ENCODE assay signal across 1 cellular context in genomic region chr15:49155110-49155833, GRCh38.
TF ChIP-seq lines count a peak whose summit lies in the region.

Gene COPS2, minus strand, starts transcription at chr15:49155599. Its CDS starts 21 bp downstream, at chr15:49155578.

TF ChIP-seq in K562, 482 proteins besides CTCF, POLR2A, EP300 and RAD21 (continued from another document and continues in another):
- TF ChIP-seq HINFP (tag; conservative IDR thresholded peaks at IDR 0.05; ENCODE audit: low read depth) (no peak), KLF16 (IDR thresholded peaks at IDR 0.05) (no peak), E2F6 (IDR thresholded peaks at IDR 0.05; ENCODE audit: borderline replicate concordance in 1 of 2, extremely low read depth in 1 of 2, insufficient read depth in 1 of 2, insufficient read length in 1 of 2, low read depth in 1 of 2, low read length in 1 of 2, poor library complexity in 1 of 2, severe bottlenecking in 1 of 2) (no peak), RBFOX2 (IDR thresholded peaks at IDR 0.05; ENCODE audit: low read depth, low read length) (peak; percentile 84), HMG20A (CRISPR knock-in tag; conservative IDR thresholded peaks at IDR 0.05) (no peak), KDM5B (IDR thresholded peaks at IDR 0.05; ENCODE audit: insufficient replicate concordance, low read depth, low read length) (peak; percentile 40), RBM22 (IDR thresholded peaks at IDR 0.05; ENCODE audit: low read depth, low read length, poor library complexity, severe bottlenecking) (no peak), NEUROD1 (IDR thresholded peaks at IDR 0.05; ENCODE audit: borderline replicate concordance, low read depth, low read length, partially characterized antibody) (peak; percentile 92), HDAC6 (IDR thresholded peaks at IDR 0.05; ENCODE audit: low read depth, low read length) (no peak), ZBTB7A (IDR thresholded peaks at IDR 0.05; ENCODE audit: borderline replicate concordance, control insufficient read depth, low read depth, low read length) (no peak), ZBED1 (IDR thresholded peaks at IDR 0.05) (no peak; the same call in 1 of the 2 replicates), MCM5 (IDR thresholded peaks at IDR 0.05; ENCODE audit: low read depth) (no peak), NONO (IDR thresholded peaks at IDR 0.05; ENCODE audit: low read depth in 2 of 2, low read length in 1 of 2) (peak in 1 of 2 experiments; percentile 40; a peak in 1 of 4 replicates), ADNP (tag; IDR thresholded peaks at IDR 0.05) (no peak), ZNF212 (CRISPR knock-in tag; IDR thresholded peaks at IDR 0.05) (no peak), CAMTA2 (CRISPR knock-in tag; conservative IDR thresholded peaks at IDR 0.05) (no peak), SUPT5H (IDR thresholded peaks at IDR 0.05) (peak; percentile 87), YBX1 (IDR thresholded peaks at IDR 0.05) (no peak), PHB (CRISPR knock-in tag; IDR thresholded peaks at IDR 0.05) (no peak), KLF1 (tag; IDR thresholded peaks at IDR 0.05) (no peak), ATF7 (IDR thresholded peaks at IDR 0.05) (peak; percentile 89), ZSCAN29 (IDR thresholded peaks at IDR 0.05) (no peak), ZNF280B (CRISPR knock-in tag; IDR thresholded peaks at IDR 0.05) (no peak), ATF1 (CRISPR knock-in tag; IDR thresholded peaks at IDR 0.05) (no peak), ATF1 (tag; IDR thresholded peaks at IDR 0.05) (peak; percentile 86), CREBBP (IDR thresholded peaks at IDR 0.05; ENCODE audit: low read depth, low read length) (no peak), RUNX1 (IDR thresholded peaks at IDR 0.05; ENCODE audit: low read depth) (no peak), EGR1 (conservative IDR thresholded peaks at IDR 0.05) (0 out of 2 replicates have a peak, but pooled peaks have one; percentile 18), RBM17 (IDR thresholded peaks at IDR 0.05; ENCODE audit: borderline replicate concordance, low read depth, low read length) (no peak), ETS2 (tag; IDR thresholded peaks at IDR 0.05; ENCODE audit: borderline replicate concordance, poor library complexity, severe bottlenecking) (no peak), IRF2 (CRISPR knock-in tag; IDR thresholded peaks at IDR 0.05) (no peak), ZKSCAN1 (IDR thresholded peaks at IDR 0.05; ENCODE audit: low read depth, low read length) (peak; percentile 76), ZNF511 (CRISPR knock-in tag; IDR thresholded peaks at IDR 0.05) (no peak), PHB2 (IDR thresholded peaks at IDR 0.05; ENCODE audit: low read depth) (no peak), ZBTB8A (IDR thresholded peaks at IDR 0.05; ENCODE audit: partially characterized antibody) (no peak), NRF1 (conservative IDR thresholded peaks at IDR 0.05 in 1 of 2, IDR thresholded peaks at IDR 0.05 in 1 of 2) (peak; percentile 31 to 52; a peak in 1 of 4 replicates), BCOR (IDR thresholded peaks at IDR 0.05) (no peak; the same call in 1 of the 2 replicates), ZNF311 (CRISPR knock-in tag; IDR thresholded peaks at IDR 0.05) (no peak), ZNF41 (CRISPR knock-in tag; conservative IDR thresholded peaks at IDR 0.05) (no peak), ZNF445 (CRISPR knock-in tag; IDR thresholded peaks at IDR 0.05; ENCODE audit: low read depth) (no peak), ZNF232 (CRISPR knock-in tag; IDR thresholded peaks at IDR 0.05) (0 out of 2 replicates have a peak, but pooled peaks have one; percentile 21), CBX1 (IDR thresholded peaks at IDR 0.05; ENCODE audit: low read depth) (no peak), TCF3 (CRISPR knock-in tag; IDR thresholded peaks at IDR 0.05) (no peak), MTA1 (IDR thresholded peaks at IDR 0.05; ENCODE audit: borderline replicate concordance) (no peak), SMARCA5 (IDR thresholded peaks at IDR 0.05) (0 out of 2 replicates have a peak, but pooled peaks have one; percentile 20), MAFF (IDR thresholded peaks at IDR 0.05; ENCODE audit: low read length) (0 out of 2 replicates have a peak, but pooled peaks have one; percentile 26), ZNF584 (CRISPR knock-in tag; IDR thresholded peaks at IDR 0.05; ENCODE audit: low read depth) (no peak), ARID1B (IDR thresholded peaks at IDR 0.05) (peak; percentile 6; the same call in 1 of the 2 replicates), CBFB (CRISPR knock-in tag; IDR thresholded peaks at IDR 0.05) (0 out of 2 replicates have a peak, but pooled peaks have one; percentile 35), MLX (CRISPR knock-in tag; conservative IDR thresholded peaks at IDR 0.05) (0 out of 4 replicates have a peak, but pooled peaks of 1 of the 2 experiments have one; percentile 20), ELF2 (CRISPR knock-in tag; IDR thresholded peaks at IDR 0.05) (no peak), SRSF7 (optimal IDR thresholded peaks at IDR 0.05; ENCODE audit: low read depth, low read length) (no peak), MCM7 (IDR thresholded peaks at IDR 0.05) (no peak), NKRF (IDR thresholded peaks at IDR 0.05; ENCODE audit: borderline replicate concordance) (peak; percentile 23; the same call in 1 of the 2 replicates), AFF1 (IDR thresholded peaks at IDR 0.05; ENCODE audit: low read depth in 1 of 2, partially characterized antibody in 2 of 2) (peak; percentile 49 to 83), ZFP36 (IDR thresholded peaks at IDR 0.05; ENCODE audit: low read depth, low read length, partially characterized antibody) (no peak), TCF7 (IDR thresholded peaks at IDR 0.05; ENCODE audit: borderline replicate concordance) (no peak; the same call in 1 of the 2 replicates), ZKSCAN8 (CRISPR knock-in tag; IDR thresholded peaks at IDR 0.05) (no peak), NFRKB (IDR thresholded peaks at IDR 0.05; ENCODE audit: low read depth) (peak; percentile 94), BCL6 (CRISPR knock-in tag; IDR thresholded peaks at IDR 0.05) (no peak), ZNF277 (CRISPR knock-in tag; IDR thresholded peaks at IDR 0.05; ENCODE audit: borderline replicate concordance) (no peak), SMARCA4 (IDR thresholded peaks at IDR 0.05) (no peak), SRSF3 (IDR thresholded peaks at IDR 0.05; ENCODE audit: insufficient read depth, low read length) (no peak), KLF6 (CRISPR knock-in tag; IDR thresholded peaks at IDR 0.05; ENCODE audit: borderline replicate concordance) (no peak), PHF8 (IDR thresholded peaks at IDR 0.05; ENCODE audit: borderline replicate concordance, low read length) (peak; percentile 89), ASH1L (IDR thresholded peaks at IDR 0.05; ENCODE audit: borderline replicate concordance, low read depth, partially characterized antibody) (no peak), GABPB1 (CRISPR knock-in tag; IDR thresholded peaks at IDR 0.05) (peak; percentile 100), SIX5 (IDR thresholded peaks at IDR 0.05; ENCODE audit: borderline replicate concordance in 1 of 2, insufficient read depth in 1 of 2, low read depth in 1 of 2, low read length in 2 of 2) (peak; percentile 57 to 66; a peak in 3 of 4 replicates), FOSL1 (tag; conservative IDR thresholded peaks at IDR 0.05) (no peak)
